ENCODE assay signal across 8 cellular contexts in genomic region chr12:6423267-6424007, GRCh38. TPM values are rescaled to one million over a fixed set of nuclear protein-coding genes. Genes with fewer than 3 reads are reported as not detected.
DNase-seq lines count a peak whose midpoint lies in the region; ATAC-seq and TF ChIP-seq lines count a peak whose summit lies in the region.

No MANE protein-coding gene starts in this region.

- H3K4me1 ChIP-seq in MM.1S (ENCODE audit: low read length) (peaks cover 9% of the 10 kb centered on the region), fibroblast of lung (ENCODE audit: control insufficient read depth, extremely low read depth, insufficient read depth, low read length) (no peaks in the 10 kb centered on the region)

- no peaks in the 10 kb centered on the region for H3K27me3 Mint-ChIP-seq in activated T-cell treated with anti-CD3 and anti-CD28 coated beads, Interleukin-2, amount 50 U/mL, for 72 hours (ENCODE audit: low read depth)
- no peaks in the 10 kb centered on the region for H3K27me3 Mint-ChIP-seq in natural killer cell (ENCODE audit: low read depth in 2 of 2)

- intact Hi-C loops in natural killer cell (cut with micrococcal nuclease): loop anchor here (1.0 to 2.0 kb wide), 4 partner anchors 42 to 115 kb away; partner anchors contain the start of gene MRPL51

- peak overlapping the region in 1 of 2 donors; percentile 18 for H3K4me3 Mint-ChIP-seq in activated T-cell treated with anti-CD3 and anti-CD28 coated beads, Interleukin-2, amount 50 U/mL, for 72 hours
- H3K4me3 Mint-ChIP-seq in natural killer cell: no peak overlapping the region

- H2AFZ ChIP-seq in MM.1S (ENCODE audit: low read length) (peak overlapping the region; percentile 47), fibroblast of lung (ENCODE audit: low read length) (no peak overlapping the region)

- no peaks in the 10 kb centered on the region for H3K79me2 ChIP-seq in MM.1S (ENCODE audit: low read length)
- H3K79me2 ChIP-seq in fibroblast of lung (ENCODE audit: control insufficient read depth, insufficient read depth, low read length): no peaks in the 10 kb centered on the region

- H3K4me3 ChIP-seq in AG04450 (ENCODE audit: low read depth, low read length) (no peak overlapping the region), MM.1S (ENCODE audit: low read length) (no peak overlapping the region), fibroblast of lung (replicated peaks in 1 of 4; ENCODE audit: control extremely low read depth in 1 of 4, insufficient read depth in 1 of 4, low read depth in 3 of 4, low read length in 4 of 4) (no peak overlapping the region)

- H3K9me2 ChIP-seq in MM.1S (replicated peaks; ENCODE audit: insufficient read depth, low read length): no peaks in the 10 kb centered on the region

- peaks cover 54% of the 10 kb centered on the region for H3K4me1 Mint-ChIP-seq in activated T-cell treated with anti-CD3 and anti-CD28 coated beads, Interleukin-2, amount 50 U/mL, for 72 hours (ENCODE audit: low read depth)
- peaks cover 0 to 26% of the 10 kb centered on the region in 2 donors for H3K4me1 Mint-ChIP-seq in natural killer cell

- CTCF ChIA-PET in AG04450 (lab: Charles Lee): interaction anchor here (0.6 to 7.1 kb wide), 20 partner anchors 19 to 1568 kb away, joined by 3 to 87 read pairs (median 4); partner anchors contain the start of genes TAPBPL and VAMP1

- H4K20me1 ChIP-seq in MM.1S (ENCODE audit: insufficient read depth, low read length): no peaks in the 10 kb centered on the region
- H4K20me1 ChIP-seq in fibroblast of lung (ENCODE audit: control insufficient read depth, extremely low read depth, insufficient read depth, low read length): no peaks in the 10 kb centered on the region

- H3K4me2 ChIP-seq in MM.1S (ENCODE audit: low read depth, low read length): peak overlapping the region; percentile 44; the same call in 1 of the 2 replicates
- H3K4me2 ChIP-seq in fibroblast of lung (ENCODE audit: extremely low read depth, insufficient read depth, low read length): no peak overlapping the region

- peak; percentile 36 for TF ChIP-seq POLR2A in GM19099 (IDR thresholded peaks at IDR 0.05; ENCODE audit: extremely low read depth, insufficient read length, low read depth)

- H3K27ac Mint-ChIP-seq in activated T-cell treated with anti-CD3 and anti-CD28 coated beads, Interleukin-2, amount 50 U/mL, for 72 hours: no peak overlapping the region
- H3K27ac Mint-ChIP-seq in natural killer cell: peak overlapping the region in 1 of 2 donors; percentile 68

- H3K9ac ChIP-seq in MM.1S (ENCODE audit: low read length) (0 out of 2 replicates have a peak overlapping the region, but pooled peaks have one; percentile 3), fibroblast of lung (ENCODE audit: insufficient read depth, low read length) (no peak overlapping the region)

- peak; percentile 55 to 66 for ATAC-seq in activated T-cell treated with anti-CD3 and anti-CD28 coated beads, Interleukin-2, amount 50 U/mL, for 72 hours (replicated peaks in 1 of 2)
- peak; percentile 91 to 96 (median 93) for ATAC-seq in natural killer cell

- H3K9me3 Mint-ChIP-seq in activated T-cell treated with anti-CD3 and anti-CD28 coated beads, Interleukin-2, amount 50 U/mL, for 72 hours: no peaks in the 10 kb centered on the region
- no peaks in the 10 kb centered on the region for H3K9me3 Mint-ChIP-seq in natural killer cell

- DNase-seq in AG04450 (ENCODE audit: low read depth, low spot score): peak; percentile 83
- DNase-seq in MM.1S: peak; percentile 86
- DNase-seq in RPMI8226: peak; percentile 89
- DNase-seq in activated T-cell treated with anti-CD3 and anti-CD28 coated beads, Interleukin-2, amount 50 U/mL, for 72 hours: peak; percentile 78 to 79
- peak; percentile 82 to 93 for DNase-seq in fibroblast of lung (ENCODE audit: low read depth in 2 of 2)
- peak; percentile 61 for DNase-seq in natural killer cell
- peak; percentile 96 for DNase-seq in superior temporal gyrus (ENCODE audit: extremely low spot score)

- H3F3A ChIP-seq in MM.1S (ENCODE audit: insufficient read depth, low read length): no peaks in the 10 kb centered on the region

- H3K27ac ChIP-seq in AG04450 (ENCODE audit: low read depth, low read length): no peak overlapping the region
- H3K27ac ChIP-seq in MM.1S (ENCODE audit: low read length): no peak overlapping the region
- no peak overlapping the region for H3K27ac ChIP-seq in fibroblast of lung (ENCODE audit: insufficient read depth, low read length)

- H3K27me3 ChIP-seq in AG04450 (ENCODE audit: control insufficient read depth, insufficient read depth, low read length) (no peaks in the 10 kb centered on the region), MM.1S (replicated peaks; ENCODE audit: insufficient read depth, low read length) (no peaks in the 10 kb centered on the region), fibroblast of lung (ENCODE audit: control insufficient read depth, insufficient read depth, low read length) (no peaks in the 10 kb centered on the region)

- H3K36me3 ChIP-seq in MM.1S (replicated peaks; ENCODE audit: insufficient read depth, low read length) (no peaks in the 10 kb centered on the region), fibroblast of lung (ENCODE audit: control insufficient read depth, insufficient read depth, low read length) (no peaks in the 10 kb centered on the region)

- peak; percentile 87 for TF ChIP-seq CTCF in AG04450 (IDR thresholded peaks at IDR 0.05; ENCODE audit: low read depth, low read length)
- TF ChIP-seq CTCF in MM.1S (IDR thresholded peaks at IDR 0.05; ENCODE audit: low read length): peak; percentile 87
- TF ChIP-seq CTCF in fibroblast of lung (conservative IDR thresholded peaks at IDR 0.05 in 1 of 2, IDR thresholded peaks at IDR 0.05 in 1 of 2; ENCODE audit: low read depth in 1 of 2, low read length in 2 of 2): peak; percentile 64 to 82
- TF ChIP-seq CTCF in natural killer cell (IDR thresholded peaks at IDR 0.05): peak; percentile 79

- H3K36me3 Mint-ChIP-seq in activated T-cell treated with anti-CD3 and anti-CD28 coated beads, Interleukin-2, amount 50 U/mL, for 72 hours (ENCODE audit: insufficient read depth in 2 of 2): no peaks in the 10 kb centered on the region
- H3K36me3 Mint-ChIP-seq in natural killer cell: no peaks in the 10 kb centered on the region

- H3K9me3 ChIP-seq in AG04450 (ENCODE audit: control insufficient read depth, insufficient read depth, low read length) (no peaks in the 10 kb centered on the region), MM.1S (replicated peaks; ENCODE audit: insufficient read depth, low read length) (no peaks in the 10 kb centered on the region), fibroblast of lung (ENCODE audit: control insufficient read depth, insufficient read depth, low read depth, low read length) (no peaks in the 10 kb centered on the region)

- POLR2A ChIA-PET in AG04450 (lab: Yijun Ruan, JAX): interaction anchor here (1.1 to 1.9 kb wide), 2 partner anchors 47 to 115 kb away, joined by 4 to 8 read pairs; partner anchors contain the start of gene VAMP1

RNA-seq across cellular contexts. Expression of gene CD27, which starts 21.3 kb away (rescaled TPM):
- not detected in 2 replicates for polyA plus RNA-seq in AG04450 (2011; rRNA removed)
- polyA minus RNA-seq in AG04450 (2011; rRNA and poly(A)+ RNA removed): not detected in 2 replicates
- total RNA-seq in activated T-cell treated with anti-CD3 and anti-CD28 coated beads, Interleukin-2, amount 50 U/mL, for 72 hours: 10 to 100 TPM; 53.1 to 90.5 TPM
- total RNA-seq in fibroblast of lung: 0.17 TPM in 1 of 2 replicates, not detected in the other
- polyA plus RNA-seq in fibroblast of lung: 0.06 and 0.07 TPM in 2 replicates
- polyA plus RNA-seq in fibroblast of lung (2012): 0.28 and 0.48 TPM in 2 replicates
- not detected in 2 replicates for polyA minus RNA-seq in fibroblast of lung (ENCODE audit: low replicate concordance)
- 10 to 100 TPM in 1 of 3 donors, 1 to 10 TPM in 2; 2.7 to 13.7 (median 3.1) TPM for total RNA-seq in natural killer cell

RNA-seq across cellular contexts. Expression of gene TAPBPL, which starts 28.4 kb away (rescaled TPM):
- 10.2 and 13.5 TPM in 2 replicates for polyA plus RNA-seq in AG04450 (2011; rRNA removed)
- 7.0 and 12.5 TPM in 2 replicates for polyA minus RNA-seq in AG04450 (2011; rRNA and poly(A)+ RNA removed)
- total RNA-seq in activated T-cell treated with anti-CD3 and anti-CD28 coated beads, Interleukin-2, amount 50 U/mL, for 72 hours: 10 to 100 TPM; 26.0 to 29.6 TPM
- 6.2 and 17.3 TPM in 2 replicates for total RNA-seq in fibroblast of lung
- polyA plus RNA-seq in fibroblast of lung: 13.7 and 14.0 TPM in 2 replicates
- 15.2 and 21.1 TPM in 2 replicates for polyA plus RNA-seq in fibroblast of lung (2012)
- polyA minus RNA-seq in fibroblast of lung (ENCODE audit: low replicate concordance): 21.0 and 26.0 TPM in 2 replicates
- total RNA-seq in natural killer cell: 10 to 100 TPM; 43.0 to 51.4 (median 46.9) TPM

RNA-seq across cellular contexts. Expression of gene LTBR, which starts 39.5 kb away (rescaled TPM):
- polyA plus RNA-seq in AG04450 (2011; rRNA removed) (32.1 and 38.8 TPM in 2 replicates), fibroblast of lung (45.8 and 55.7 TPM in 2 replicates)
- polyA minus RNA-seq in AG04450 (2011; rRNA and poly(A)+ RNA removed): 23.5 and 26.6 TPM in 2 replicates
- 1 to 10 TPM; 1.3 to 1.9 TPM for total RNA-seq in activated T-cell treated with anti-CD3 and anti-CD28 coated beads, Interleukin-2, amount 50 U/mL, for 72 hours
- total RNA-seq in fibroblast of lung (60.6 and 78.4 TPM in 2 replicates), natural killer cell (1 to 10 TPM; 3.7 to 5.8 (median 4.4) TPM)
- polyA plus RNA-seq in fibroblast of lung (2012): 81.9 and 99.1 TPM in 2 replicates
- polyA minus RNA-seq in fibroblast of lung (ENCODE audit: low replicate concordance): 78.7 and 105 TPM in 2 replicates

RNA-seq across cellular contexts. Expression of gene VAMP1, which starts 47.0 kb away (rescaled TPM):
- 15.1 and 18.3 TPM in 2 replicates for polyA plus RNA-seq in AG04450 (2011; rRNA removed)
- polyA minus RNA-seq in AG04450 (2011; rRNA and poly(A)+ RNA removed): 8.6 and 13.2 TPM in 2 replicates
- total RNA-seq in activated T-cell treated with anti-CD3 and anti-CD28 coated beads, Interleukin-2, amount 50 U/mL, for 72 hours: 10 to 100 TPM; 51.2 to 53.1 TPM
- 13.9 and 20.3 TPM in 2 replicates for total RNA-seq in fibroblast of lung
- polyA plus RNA-seq in fibroblast of lung: 11.0 and 14.9 TPM in 2 replicates
- polyA plus RNA-seq in fibroblast of lung (2012): 7.5 and 9.4 TPM in 2 replicates
- polyA minus RNA-seq in fibroblast of lung (ENCODE audit: low replicate concordance): 7.9 and 13.8 TPM in 2 replicates
- total RNA-seq in natural killer cell: 10 to 100 TPM; 81.0 to 84.3 (median 83.8) TPM

RNA-seq across cellular contexts. Expression of gene SCNN1A, which starts 48.1 kb away (rescaled TPM):
- polyA plus RNA-seq in AG04450 (2011; rRNA removed): 0.25 and 0.26 TPM in 2 replicates
- 0.14 and 0.39 TPM in 2 replicates for polyA minus RNA-seq in AG04450 (2011; rRNA and poly(A)+ RNA removed)
- total RNA-seq in activated T-cell treated with anti-CD3 and anti-CD28 coated beads, Interleukin-2, amount 50 U/mL, for 72 hours: under 1 TPM; 0.29 to 0.67 TPM
- total RNA-seq in fibroblast of lung: under 0.01 and 0.26 TPM in 2 replicates
- 0.05 and 0.08 TPM in 2 replicates for polyA plus RNA-seq in fibroblast of lung
- polyA plus RNA-seq in fibroblast of lung (2012): 0.13 and 0.29 TPM in 2 replicates
- not detected in 2 replicates for polyA minus RNA-seq in fibroblast of lung (ENCODE audit: low replicate concordance)
- total RNA-seq in natural killer cell: 1 to 10 TPM; 1.5 to 3.0 (median 1.5) TPM
